ENCODE assay signal across 8 cellular contexts in genomic region chr5:56908942-56909293, GRCh38. TPM values are rescaled to one million over a fixed set of nuclear protein-coding genes. Genes with fewer than 3 reads are reported as not detected.
DNase-seq lines count a peak whose midpoint lies in the region; ATAC-seq and TF ChIP-seq lines count a peak whose summit lies in the region.

No MANE protein-coding gene starts in this region.

- POLR2A ChIA-PET in CD4-positive, alpha-beta T cell (lab: Charles Lee) = interaction anchor here (1.0 to 1.5 kb wide), 3 partner anchors 267 to 1601 kb away, joined by 3 to 4 read pairs (median 3); partner anchors contain the start of genes DHX29 and MTREX
- POLR2A ChIA-PET in activated naive CD8-positive, alpha-beta T cell treated with anti-CD3 and anti-CD28 coated beads, Interleukin-2, amount 10 ng/mL, durations not matched to agents 7 days and 5 days (lab: Charles Lee) = interaction anchor here (0.6 to 2.9 kb wide), 2 partner anchors 214 to 264 kb away, joined by 4 to 15 read pairs; partner anchors contain the start of gene GPBP1

- peak overlapping the region; percentile 92; the same call in 1 of the 2 replicates for H3K9ac ChIP-seq in iPS-20b (ENCODE audit: low read depth, low read length)

- peaks cover 24% of the 10 kb centered on the region for H3K4me1 Mint-ChIP-seq in CD4-positive, alpha-beta T cell (ENCODE audit: low read depth)
- peaks cover 18% of the 10 kb centered on the region for H3K4me1 Mint-ChIP-seq in activated naive CD8-positive, alpha-beta T cell treated with anti-CD3 and anti-CD28 coated beads, Interleukin-2, amount 10 ng/mL, durations not matched to agents 7 days and 5 days
- peaks cover 22% of the 10 kb centered on the region for H3K4me1 Mint-ChIP-seq in stimulated activated effector memory CD8-positive, alpha-beta T cell treated with anti-CD3 and anti-CD28 coated beads, Interleukin-12 subunit alpha, Interleukin-12 subunit beta, amount 100 ng/mL, for 72 hours

- H3K36me3 Mint-ChIP-seq in CD4-positive, alpha-beta T cell (ENCODE audit: low read depth) = peaks cover 14% of the 10 kb centered on the region
- peaks cover 6% of the 10 kb centered on the region for H3K36me3 Mint-ChIP-seq in activated naive CD8-positive, alpha-beta T cell treated with anti-CD3 and anti-CD28 coated beads, Interleukin-2, amount 10 ng/mL, durations not matched to agents 7 days and 5 days
- H3K36me3 Mint-ChIP-seq in stimulated activated effector memory CD8-positive, alpha-beta T cell treated with anti-CD3 and anti-CD28 coated beads, Interleukin-12 subunit alpha, Interleukin-12 subunit beta, amount 100 ng/mL, for 72 hours = peaks cover 14% of the 10 kb centered on the region

- no peaks in the 10 kb centered on the region for H3K36me3 ChIP-seq in iPS-20b (ENCODE audit: insufficient read depth, low read depth, low read length)

- H3K27ac Mint-ChIP-seq in CD4-positive, alpha-beta T cell = peak overlapping the region; percentile 81
- peak overlapping the region; percentile 88 for H3K27ac Mint-ChIP-seq in activated naive CD8-positive, alpha-beta T cell treated with anti-CD3 and anti-CD28 coated beads, Interleukin-2, amount 10 ng/mL, durations not matched to agents 7 days and 5 days
- peak overlapping the region; percentile 97 for H3K27ac Mint-ChIP-seq in stimulated activated effector memory CD8-positive, alpha-beta T cell treated with anti-CD3 and anti-CD28 coated beads, Interleukin-12 subunit alpha, Interleukin-12 subunit beta, amount 100 ng/mL, for 72 hours

- no peaks in the 10 kb centered on the region for H3K27me3 Mint-ChIP-seq in CD4-positive, alpha-beta T cell
- H3K27me3 Mint-ChIP-seq in activated naive CD8-positive, alpha-beta T cell treated with anti-CD3 and anti-CD28 coated beads, Interleukin-2, amount 10 ng/mL, durations not matched to agents 7 days and 5 days = peaks cover 13% of the 10 kb centered on the region

- DNase-seq in CD4-positive, alpha-beta T cell = peak in 2 of 10 experiments; percentile 6 to 13
- DNase-seq in HT-29 (ENCODE audit: low spot score) = peak; percentile 87
- DNase-seq in activated naive CD8-positive, alpha-beta T cell treated with anti-CD3 and anti-CD28 coated beads, Interleukin-2, amount 10 ng/mL, durations not matched to agents 7 days and 5 days = no peak
- no peak for DNase-seq in stimulated activated effector memory CD8-positive, alpha-beta T cell treated with anti-CD3 and anti-CD28 coated beads, Interleukin-12 subunit alpha, Interleukin-12 subunit beta, amount 100 ng/mL, for 72 hours (ENCODE audit: low spot score in 2 of 2)
- DNase-seq in CD1c-positive myeloid dendritic cell (ENCODE audit: extremely low spot score) = no peak

- no peak for TF ChIP-seq CTCF in CD4-positive, alpha-beta T cell (IDR thresholded peaks at IDR 0.05)

- H3K4me3 ChIP-seq in iPS-20b (ENCODE audit: low read length) = peak overlapping the region; percentile 77

- peak overlapping the region; percentile 95 for H3K4me3 Mint-ChIP-seq in CD4-positive, alpha-beta T cell
- H3K4me3 Mint-ChIP-seq in activated naive CD8-positive, alpha-beta T cell treated with anti-CD3 and anti-CD28 coated beads, Interleukin-2, amount 10 ng/mL, durations not matched to agents 7 days and 5 days = peak overlapping the region; percentile 96
- peak overlapping the region; percentile 98 for H3K4me3 Mint-ChIP-seq in stimulated activated effector memory CD8-positive, alpha-beta T cell treated with anti-CD3 and anti-CD28 coated beads, Interleukin-12 subunit alpha, Interleukin-12 subunit beta, amount 100 ng/mL, for 72 hours

- H3K27me3 ChIP-seq in CD4-positive, alpha-beta T cell (ENCODE audit: control insufficient read depth, insufficient read depth, low read length) = no peaks in the 10 kb centered on the region
- H3K27me3 ChIP-seq in iPS-20b (ENCODE audit: insufficient read depth, low read length) = no peaks in the 10 kb centered on the region

- intact Hi-C loops in CD4-positive, alpha-beta T cell (cut with DNase I, micrococcal nuclease) = loop anchor here (2.0 to 10.0 kb wide), 3 partner anchors 43 to 586 kb away; partner anchors contain the start of genes GPBP1 (in 1 of the 2) and MIER3 (in 1 of the 2)

- no peaks in the 10 kb centered on the region for H3K9me3 ChIP-seq in CD4-positive, alpha-beta T cell (ENCODE audit: control insufficient read depth, low read length)
- no peaks in the 10 kb centered on the region for H3K9me3 ChIP-seq in iPS-20b (ENCODE audit: insufficient read depth, low read depth, low read length)

- peaks cover 4% of the 10 kb centered on the region; the same call in 1 of the 2 replicates for H3K4me1 ChIP-seq in iPS-20b (ENCODE audit: insufficient read depth, low read length)

- no peaks in the 10 kb centered on the region for H3K9me3 Mint-ChIP-seq in CD4-positive, alpha-beta T cell
- H3K9me3 Mint-ChIP-seq in activated naive CD8-positive, alpha-beta T cell treated with anti-CD3 and anti-CD28 coated beads, Interleukin-2, amount 10 ng/mL, durations not matched to agents 7 days and 5 days = no peaks in the 10 kb centered on the region
- H3K9me3 Mint-ChIP-seq in stimulated activated effector memory CD8-positive, alpha-beta T cell treated with anti-CD3 and anti-CD28 coated beads, Interleukin-12 subunit alpha, Interleukin-12 subunit beta, amount 100 ng/mL, for 72 hours = no peaks in the 10 kb centered on the region

- CTCF ChIA-PET in CD4-positive, alpha-beta T cell (lab: Charles Lee) = no interaction called here

- peak; percentile 5 for ATAC-seq in CD4-positive, alpha-beta T cell (ENCODE audit: poor library complexity)
- peak; percentile 45 for ATAC-seq in GM19395 (IDR thresholded peaks at IDR 0.05; ENCODE audit: unreplicated experiment)
- ATAC-seq in activated naive CD8-positive, alpha-beta T cell treated with anti-CD3 and anti-CD28 coated beads, Interleukin-2, amount 10 ng/mL, durations not matched to agents 7 days and 5 days (ENCODE audit: low read depth) = peak; percentile 15
- no peak for ATAC-seq in stimulated activated effector memory CD8-positive, alpha-beta T cell treated with anti-CD3 and anti-CD28 coated beads, Interleukin-12 subunit alpha, Interleukin-12 subunit beta, amount 100 ng/mL, for 72 hours
- no peak for ATAC-seq in GM18873 (IDR thresholded peaks at IDR 0.05; ENCODE audit: low FRiP score, unreplicated experiment)

- peak overlapping the region; percentile 57 for H3K27ac ChIP-seq in CD4-positive, alpha-beta T cell (ENCODE audit: low read depth, low read length)
- peak overlapping the region; percentile 95 for H3K27ac ChIP-seq in iPS-20b (ENCODE audit: low read length)

RNA-seq across cellular contexts. Expression of gene SETD9, which starts 0.5 kb away (rescaled TPM):
- total RNA-seq in CD4-positive, alpha-beta T cell = 1 to 10 TPM; 1.6 to 2.3 TPM
- total RNA-seq in HT-29 (2014; rRNA removed; shearing (Covaris generic)) = 6.9 and 7.0 TPM in 2 replicates
- total RNA-seq in activated naive CD8-positive, alpha-beta T cell treated with anti-CD3 and anti-CD28 coated beads, Interleukin-2, amount 10 ng/mL, durations not matched to agents 7 days and 5 days = 1 to 10 TPM; 7.0 to 8.9 TPM

RNA-seq across cellular contexts. Expression of gene MIER3, which starts 43.0 kb away (rescaled TPM):
- 10 to 100 TPM; 25.9 to 26.1 TPM for total RNA-seq in CD4-positive, alpha-beta T cell
- 8.6 and 15.2 TPM in 2 replicates for total RNA-seq in HT-29 (2014; rRNA removed; shearing (Covaris generic))
- total RNA-seq in activated naive CD8-positive, alpha-beta T cell treated with anti-CD3 and anti-CD28 coated beads, Interleukin-2, amount 10 ng/mL, durations not matched to agents 7 days and 5 days = 10 to 100 TPM; 25.6 to 25.8 TPM

Comparison
In these comparisons a context has a peak if more than half of its experiments do, and no peak if none do; other contexts are left out.
1. ATAC-seq: peak in CD4-positive, alpha-beta T cell (single experiment), GM19395 (single experiment) and activated naive CD8-positive, alpha-beta T cell treated with anti-CD3 and anti-CD28 coated beads, Interleukin-2, amount 10 ng/mL, durations not matched to agents 7 days and 5 days (single experiment); none in stimulated activated effector memory CD8-positive, alpha-beta T cell treated with anti-CD3 and anti-CD28 coated beads, Interleukin-12 subunit alpha, Interleukin-12 subunit beta, amount 100 ng/mL, for 72 hours (single experiment) and GM18873 (single experiment).
2. Peak in every context shown above with its lines, with median percentiles within 50 percentile points of each other: H3K27ac Mint-ChIP-seq and H3K4me3 Mint-ChIP-seq.